Comparison of ENCODE assay signal across 7 cellular contexts in the genomic region with DNA sequence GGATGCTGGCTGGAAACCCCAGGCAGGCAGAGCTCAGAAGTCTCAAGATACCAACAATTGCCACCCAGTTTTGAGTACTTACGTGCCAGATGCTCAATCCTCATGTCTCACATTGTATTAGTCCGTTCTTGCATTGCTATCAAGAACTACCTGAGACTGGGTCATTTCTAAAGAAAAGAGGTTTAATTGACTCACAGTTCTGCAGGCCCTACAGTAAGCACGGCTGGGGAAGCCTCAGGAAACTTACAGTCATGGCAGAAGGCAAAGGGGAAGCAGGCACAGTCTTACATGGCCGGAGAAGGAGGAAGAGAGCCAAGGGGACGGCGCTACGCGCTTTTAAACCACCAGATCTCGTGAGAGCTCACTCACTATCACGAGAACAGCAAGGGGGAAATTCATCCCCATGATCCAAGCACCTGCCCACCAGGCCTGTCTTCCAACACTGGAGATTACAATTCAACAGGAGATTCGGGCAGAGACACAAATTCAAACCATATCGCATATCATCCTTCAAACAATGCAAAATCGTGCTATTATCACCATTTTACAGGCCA.
"Had no signal": no experiment of that assay in that cellular context is flagged by ENCODE, and none has a peak within 500 bp of the region (broad histone marks: within the 10 kb centered on the region; RNA-seq: fewer than 3 reads in every experiment).

No MANE protein-coding gene starts in this region.

- ATAC-seq: HCT116 had no signal

- H3K4me3 ChIP-seq: GM23248, HAP-1 had no signal

- H3K4me3 Mint-ChIP-seq: HFFc6 had no signal

- H3K27ac Mint-ChIP-seq: HFFc6 had no signal

- H3K9me3 ChIP-seq: HAP-1 had no signal

- H3K27ac ChIP-seq: GM23248 had no signal

- H3K9ac ChIP-seq: GM23248 had no signal

- DNase-seq: GM23248, GOT3, H7, HFFc6, IMR-90 had no signal

- H3K36me3 ChIP-seq: HAP-1 had no signal

- H2AFZ ChIP-seq: GM23248 had no signal
